1 cellular context compared by ENCODE assay signal in the genomic region with DNA sequence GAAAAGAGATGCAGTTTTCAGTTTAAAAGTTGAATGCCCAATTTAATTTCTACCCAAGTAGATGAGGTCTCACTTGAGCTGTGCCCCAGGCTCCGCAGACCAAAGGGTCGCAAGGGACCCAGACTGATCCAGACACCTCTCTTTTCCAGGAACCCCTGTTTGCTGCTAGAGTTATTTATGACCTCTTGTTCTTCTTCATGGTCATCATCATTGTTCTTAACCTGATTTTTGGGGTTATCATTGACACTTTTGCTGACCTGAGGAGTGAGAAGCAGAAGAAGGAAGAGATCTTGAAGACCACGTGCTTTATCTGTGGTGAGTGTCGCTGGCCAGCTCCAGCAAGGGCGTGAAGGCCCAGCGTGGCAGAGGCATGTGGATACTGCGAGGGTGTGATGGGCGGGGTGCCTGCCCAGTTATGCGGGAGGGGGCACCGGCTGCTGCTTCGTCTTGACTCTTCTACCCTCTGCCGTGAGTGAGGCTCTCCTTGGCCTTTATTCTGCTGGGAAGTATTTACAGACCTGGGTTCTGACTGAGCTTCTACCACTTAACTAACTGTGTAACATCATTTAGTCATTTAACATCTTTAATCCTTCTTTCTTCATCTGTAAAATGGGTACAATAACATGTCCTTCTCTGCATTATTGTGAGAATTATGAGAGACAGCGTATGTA.
TF ChIP-seq lines count a peak whose summit lies in the region.

No MANE protein-coding gene starts in this region.

TF ChIP-seq in K562, 482 proteins besides CTCF, POLR2A, EP300 and RAD21 (continued from another document and continues in another):
- TF ChIP-seq MEF2D (tag; conservative IDR thresholded peaks at IDR 0.05; ENCODE audit: low read depth) (peak; percentile 47; the same call in 1 of the 2 replicates), MTF1 (CRISPR knock-in tag; IDR thresholded peaks at IDR 0.05; ENCODE audit: borderline replicate concordance) (peak; percentile 69; the same call in 1 of the 2 replicates), ZNF589 (CRISPR knock-in tag; IDR thresholded peaks at IDR 0.05; ENCODE audit: low read depth) (peak; percentile 85; the same call in 1 of the 2 replicates), ADNP (tag; IDR thresholded peaks at IDR 0.05) (peak; percentile 93), ETV1 (tag; conservative IDR thresholded peaks at IDR 0.05; ENCODE audit: low read depth) (peak; percentile 36), ZNF707 (CRISPR knock-in tag; conservative IDR thresholded peaks at IDR 0.05) (peak; percentile 59; the same call in 1 of the 2 replicates), ZKSCAN8 (CRISPR knock-in tag; IDR thresholded peaks at IDR 0.05) (peak; percentile 81; the same call in 1 of the 2 replicates), ZNF584 (CRISPR knock-in tag; IDR thresholded peaks at IDR 0.05; ENCODE audit: low read depth) (peak; percentile 89), NELFE (IDR thresholded peaks at IDR 0.05; ENCODE audit: insufficient read depth, insufficient read length) (no peak), SP2 (IDR thresholded peaks at IDR 0.05; ENCODE audit: extremely low read depth, low read depth, low read length, poor library complexity, severe bottlenecking) (no peak), RB1 (IDR thresholded peaks at IDR 0.05; ENCODE audit: low read depth) (no peak), NR4A1 (CRISPR knock-in tag; IDR thresholded peaks at IDR 0.05) (peak; percentile 96), NR4A1 (tag; IDR thresholded peaks at IDR 0.05) (peak; percentile 95), NBN (IDR thresholded peaks at IDR 0.05; ENCODE audit: low read depth) (0 out of 2 replicates have a peak, but pooled peaks have one; percentile 21), RBFOX2 (IDR thresholded peaks at IDR 0.05; ENCODE audit: low read depth, low read length) (peak; percentile 71), L3MBTL2 (IDR thresholded peaks at IDR 0.05) (peak; percentile 99), TEAD2 (tag; IDR thresholded peaks at IDR 0.05) (peak; percentile 51; the same call in 1 of the 2 replicates), GATAD2A (IDR thresholded peaks at IDR 0.05) (peak; percentile 93; the same call in 1 of the 2 replicates), PTRF (tag; IDR thresholded peaks at IDR 0.05) (peak; percentile 66), TARDBP (IDR thresholded peaks at IDR 0.05) (no peak), CBX3 (IDR thresholded peaks at IDR 0.05; ENCODE audit: borderline replicate concordance in 1 of 2, low read length in 2 of 2) (0 out of 3 replicates have a peak, but pooled peaks of 1 of the 2 experiments have one; percentile 23), ZNF785 (CRISPR knock-in tag; IDR thresholded peaks at IDR 0.05) (0 out of 2 replicates have a peak, but pooled peaks have one; percentile 19), SIN3B (IDR thresholded peaks at IDR 0.05; ENCODE audit: low read depth) (no peak), SMAD4 (CRISPR knock-in tag; conservative IDR thresholded peaks at IDR 0.05) (peak; percentile 83)
- TF ChIP-seq, protein P1, sequence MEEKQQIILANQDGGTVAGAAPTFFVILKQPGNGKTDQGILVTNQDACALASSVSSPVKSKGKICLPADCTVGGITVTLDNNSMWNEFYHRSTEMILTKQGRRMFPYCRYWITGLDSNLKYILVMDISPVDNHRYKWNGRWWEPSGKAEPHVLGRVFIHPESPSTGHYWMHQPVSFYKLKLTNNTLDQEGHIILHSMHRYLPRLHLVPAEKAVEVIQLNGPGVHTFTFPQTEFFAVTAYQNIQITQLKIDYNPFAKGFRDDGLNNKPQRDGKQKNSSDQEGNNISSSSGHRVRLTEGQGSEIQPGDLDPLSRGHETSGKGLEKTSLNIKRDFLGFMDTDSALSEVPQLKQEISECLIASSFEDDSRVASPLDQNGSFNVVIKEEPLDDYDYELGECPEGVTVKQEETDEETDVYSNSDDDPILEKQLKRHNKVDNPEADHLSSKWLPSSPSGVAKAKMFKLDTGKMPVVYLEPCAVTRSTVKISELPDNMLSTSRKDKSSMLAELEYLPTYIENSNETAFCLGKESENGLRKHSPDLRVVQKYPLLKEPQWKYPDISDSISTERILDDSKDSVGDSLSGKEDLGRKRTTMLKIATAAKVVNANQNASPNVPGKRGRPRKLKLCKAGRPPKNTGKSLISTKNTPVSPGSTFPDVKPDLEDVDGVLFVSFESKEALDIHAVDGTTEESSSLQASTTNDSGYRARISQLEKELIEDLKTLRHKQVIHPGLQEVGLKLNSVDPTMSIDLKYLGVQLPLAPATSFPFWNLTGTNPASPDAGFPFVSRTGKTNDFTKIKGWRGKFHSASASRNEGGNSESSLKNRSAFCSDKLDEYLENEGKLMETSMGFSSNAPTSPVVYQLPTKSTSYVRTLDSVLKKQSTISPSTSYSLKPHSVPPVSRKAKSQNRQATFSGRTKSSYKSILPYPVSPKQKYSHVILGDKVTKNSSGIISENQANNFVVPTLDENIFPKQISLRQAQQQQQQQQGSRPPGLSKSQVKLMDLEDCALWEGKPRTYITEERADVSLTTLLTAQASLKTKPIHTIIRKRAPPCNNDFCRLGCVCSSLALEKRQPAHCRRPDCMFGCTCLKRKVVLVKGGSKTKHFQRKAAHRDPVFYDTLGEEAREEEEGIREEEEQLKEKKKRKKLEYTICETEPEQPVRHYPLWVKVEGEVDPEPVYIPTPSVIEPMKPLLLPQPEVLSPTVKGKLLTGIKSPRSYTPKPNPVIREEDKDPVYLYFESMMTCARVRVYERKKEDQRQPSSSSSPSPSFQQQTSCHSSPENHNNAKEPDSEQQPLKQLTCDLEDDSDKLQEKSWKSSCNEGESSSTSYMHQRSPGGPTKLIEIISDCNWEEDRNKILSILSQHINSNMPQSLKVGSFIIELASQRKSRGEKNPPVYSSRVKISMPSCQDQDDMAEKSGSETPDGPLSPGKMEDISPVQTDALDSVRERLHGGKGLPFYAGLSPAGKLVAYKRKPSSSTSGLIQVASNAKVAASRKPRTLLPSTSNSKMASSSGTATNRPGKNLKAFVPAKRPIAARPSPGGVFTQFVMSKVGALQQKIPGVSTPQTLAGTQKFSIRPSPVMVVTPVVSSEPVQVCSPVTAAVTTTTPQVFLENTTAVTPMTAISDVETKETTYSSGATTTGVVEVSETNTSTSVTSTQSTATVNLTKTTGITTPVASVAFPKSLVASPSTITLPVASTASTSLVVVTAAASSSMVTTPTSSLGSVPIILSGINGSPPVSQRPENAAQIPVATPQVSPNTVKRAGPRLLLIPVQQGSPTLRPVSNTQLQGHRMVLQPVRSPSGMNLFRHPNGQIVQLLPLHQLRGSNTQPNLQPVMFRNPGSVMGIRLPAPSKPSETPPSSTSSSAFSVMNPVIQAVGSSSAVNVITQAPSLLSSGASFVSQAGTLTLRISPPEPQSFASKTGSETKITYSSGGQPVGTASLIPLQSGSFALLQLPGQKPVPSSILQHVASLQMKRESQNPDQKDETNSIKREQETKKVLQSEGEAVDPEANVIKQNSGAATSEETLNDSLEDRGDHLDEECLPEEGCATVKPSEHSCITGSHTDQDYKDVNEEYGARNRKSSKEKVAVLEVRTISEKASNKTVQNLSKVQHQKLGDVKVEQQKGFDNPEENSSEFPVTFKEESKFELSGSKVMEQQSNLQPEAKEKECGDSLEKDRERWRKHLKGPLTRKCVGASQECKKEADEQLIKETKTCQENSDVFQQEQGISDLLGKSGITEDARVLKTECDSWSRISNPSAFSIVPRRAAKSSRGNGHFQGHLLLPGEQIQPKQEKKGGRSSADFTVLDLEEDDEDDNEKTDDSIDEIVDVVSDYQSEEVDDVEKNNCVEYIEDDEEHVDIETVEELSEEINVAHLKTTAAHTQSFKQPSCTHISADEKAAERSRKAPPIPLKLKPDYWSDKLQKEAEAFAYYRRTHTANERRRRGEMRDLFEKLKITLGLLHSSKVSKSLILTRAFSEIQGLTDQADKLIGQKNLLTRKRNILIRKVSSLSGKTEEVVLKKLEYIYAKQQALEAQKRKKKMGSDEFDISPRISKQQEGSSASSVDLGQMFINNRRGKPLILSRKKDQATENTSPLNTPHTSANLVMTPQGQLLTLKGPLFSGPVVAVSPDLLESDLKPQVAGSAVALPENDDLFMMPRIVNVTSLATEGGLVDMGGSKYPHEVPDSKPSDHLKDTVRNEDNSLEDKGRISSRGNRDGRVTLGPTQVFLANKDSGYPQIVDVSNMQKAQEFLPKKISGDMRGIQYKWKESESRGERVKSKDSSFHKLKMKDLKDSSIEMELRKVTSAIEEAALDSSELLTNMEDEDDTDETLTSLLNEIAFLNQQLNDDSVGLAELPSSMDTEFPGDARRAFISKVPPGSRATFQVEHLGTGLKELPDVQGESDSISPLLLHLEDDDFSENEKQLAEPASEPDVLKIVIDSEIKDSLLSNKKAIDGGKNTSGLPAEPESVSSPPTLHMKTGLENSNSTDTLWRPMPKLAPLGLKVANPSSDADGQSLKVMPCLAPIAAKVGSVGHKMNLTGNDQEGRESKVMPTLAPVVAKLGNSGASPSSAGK (IDR thresholded peaks at IDR 0.05), result peak; percentile 99
- TF ChIP-seq, protein P2, sequence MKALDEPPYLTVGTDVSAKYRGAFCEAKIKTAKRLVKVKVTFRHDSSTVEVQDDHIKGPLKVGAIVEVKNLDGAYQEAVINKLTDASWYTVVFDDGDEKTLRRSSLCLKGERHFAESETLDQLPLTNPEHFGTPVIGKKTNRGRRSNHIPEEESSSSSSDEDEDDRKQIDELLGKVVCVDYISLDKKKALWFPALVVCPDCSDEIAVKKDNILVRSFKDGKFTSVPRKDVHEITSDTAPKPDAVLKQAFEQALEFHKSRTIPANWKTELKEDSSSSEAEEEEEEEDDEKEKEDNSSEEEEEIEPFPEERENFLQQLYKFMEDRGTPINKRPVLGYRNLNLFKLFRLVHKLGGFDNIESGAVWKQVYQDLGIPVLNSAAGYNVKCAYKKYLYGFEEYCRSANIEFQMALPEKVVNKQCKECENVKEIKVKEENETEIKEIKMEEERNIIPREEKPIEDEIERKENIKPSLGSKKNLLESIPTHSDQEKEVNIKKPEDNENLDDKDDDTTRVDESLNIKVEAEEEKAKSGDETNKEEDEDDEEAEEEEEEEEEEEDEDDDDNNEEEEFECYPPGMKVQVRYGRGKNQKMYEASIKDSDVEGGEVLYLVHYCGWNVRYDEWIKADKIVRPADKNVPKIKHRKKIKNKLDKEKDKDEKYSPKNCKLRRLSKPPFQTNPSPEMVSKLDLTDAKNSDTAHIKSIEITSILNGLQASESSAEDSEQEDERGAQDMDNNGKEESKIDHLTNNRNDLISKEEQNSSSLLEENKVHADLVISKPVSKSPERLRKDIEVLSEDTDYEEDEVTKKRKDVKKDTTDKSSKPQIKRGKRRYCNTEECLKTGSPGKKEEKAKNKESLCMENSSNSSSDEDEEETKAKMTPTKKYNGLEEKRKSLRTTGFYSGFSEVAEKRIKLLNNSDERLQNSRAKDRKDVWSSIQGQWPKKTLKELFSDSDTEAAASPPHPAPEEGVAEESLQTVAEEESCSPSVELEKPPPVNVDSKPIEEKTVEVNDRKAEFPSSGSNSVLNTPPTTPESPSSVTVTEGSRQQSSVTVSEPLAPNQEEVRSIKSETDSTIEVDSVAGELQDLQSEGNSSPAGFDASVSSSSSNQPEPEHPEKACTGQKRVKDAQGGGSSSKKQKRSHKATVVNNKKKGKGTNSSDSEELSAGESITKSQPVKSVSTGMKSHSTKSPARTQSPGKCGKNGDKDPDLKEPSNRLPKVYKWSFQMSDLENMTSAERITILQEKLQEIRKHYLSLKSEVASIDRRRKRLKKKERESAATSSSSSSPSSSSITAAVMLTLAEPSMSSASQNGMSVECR (CRISPR knock-in tag; IDR thresholded peaks at IDR 0.05), result peak; percentile 18; the same call in 1 of the 2 replicates
- TF ChIP-seq, protein P3, sequence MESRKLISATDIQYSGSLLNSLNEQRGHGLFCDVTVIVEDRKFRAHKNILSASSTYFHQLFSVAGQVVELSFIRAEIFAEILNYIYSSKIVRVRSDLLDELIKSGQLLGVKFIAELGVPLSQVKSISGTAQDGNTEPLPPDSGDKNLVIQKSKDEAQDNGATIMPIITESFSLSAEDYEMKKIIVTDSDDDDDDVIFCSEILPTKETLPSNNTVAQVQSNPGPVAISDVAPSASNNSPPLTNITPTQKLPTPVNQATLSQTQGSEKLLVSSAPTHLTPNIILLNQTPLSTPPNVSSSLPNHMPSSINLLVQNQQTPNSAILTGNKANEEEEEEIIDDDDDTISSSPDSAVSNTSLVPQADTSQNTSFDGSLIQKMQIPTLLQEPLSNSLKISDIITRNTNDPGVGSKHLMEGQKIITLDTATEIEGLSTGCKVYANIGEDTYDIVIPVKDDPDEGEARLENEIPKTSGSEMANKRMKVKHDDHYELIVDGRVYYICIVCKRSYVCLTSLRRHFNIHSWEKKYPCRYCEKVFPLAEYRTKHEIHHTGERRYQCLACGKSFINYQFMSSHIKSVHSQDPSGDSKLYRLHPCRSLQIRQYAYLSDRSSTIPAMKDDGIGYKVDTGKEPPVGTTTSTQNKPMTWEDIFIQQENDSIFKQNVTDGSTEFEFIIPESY (CRISPR knock-in tag; IDR thresholded peaks at IDR 0.05), result 0 out of 2 replicates have a peak, but pooled peaks have one; percentile 41
- TF ChIP-seq, protein P4, sequence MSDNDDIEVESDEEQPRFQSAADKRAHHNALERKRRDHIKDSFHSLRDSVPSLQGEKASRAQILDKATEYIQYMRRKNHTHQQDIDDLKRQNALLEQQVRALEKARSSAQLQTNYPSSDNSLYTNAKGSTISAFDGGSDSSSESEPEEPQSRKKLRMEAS (CRISPR knock-in tag; IDR thresholded peaks at IDR 0.05), result peak; percentile 96
- TF ChIP-seq, protein P5, sequence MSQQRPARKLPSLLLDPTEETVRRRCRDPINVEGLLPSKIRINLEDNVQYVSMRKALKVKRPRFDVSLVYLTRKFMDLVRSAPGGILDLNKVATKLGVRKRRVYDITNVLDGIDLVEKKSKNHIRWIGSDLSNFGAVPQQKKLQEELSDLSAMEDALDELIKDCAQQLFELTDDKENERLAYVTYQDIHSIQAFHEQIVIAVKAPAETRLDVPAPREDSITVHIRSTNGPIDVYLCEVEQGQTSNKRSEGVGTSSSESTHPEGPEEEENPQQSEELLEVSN (IDR thresholded peaks at IDR 0.05; ENCODE audit: borderline replicate concordance in 1 of 2, extremely low read depth in 1 of 2, insufficient read depth in 1 of 2, insufficient read length in 1 of 2, low read depth in 1 of 2, low read length in 1 of 2, poor library complexity in 1 of 2, severe bottlenecking in 1 of 2), result peak; percentile 92 to 96
- TF ChIP-seq, protein P6, sequence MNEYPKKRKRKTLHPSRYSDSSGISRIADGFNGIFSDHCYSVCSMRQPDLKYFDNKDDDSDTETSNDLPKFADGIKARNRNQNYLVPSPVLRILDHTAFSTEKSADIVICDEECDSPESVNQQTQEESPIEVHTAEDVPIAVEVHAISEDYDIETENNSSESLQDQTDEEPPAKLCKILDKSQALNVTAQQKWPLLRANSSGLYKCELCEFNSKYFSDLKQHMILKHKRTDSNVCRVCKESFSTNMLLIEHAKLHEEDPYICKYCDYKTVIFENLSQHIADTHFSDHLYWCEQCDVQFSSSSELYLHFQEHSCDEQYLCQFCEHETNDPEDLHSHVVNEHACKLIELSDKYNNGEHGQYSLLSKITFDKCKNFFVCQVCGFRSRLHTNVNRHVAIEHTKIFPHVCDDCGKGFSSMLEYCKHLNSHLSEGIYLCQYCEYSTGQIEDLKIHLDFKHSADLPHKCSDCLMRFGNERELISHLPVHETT (CRISPR knock-in tag; conservative IDR thresholded peaks at IDR 0.05 in 1 of 2, IDR thresholded peaks at IDR 0.05 in 1 of 2), result 0 out of 4 replicates have a peak, but pooled peaks of 1 of the 2 experiments have one; percentile 48
